Comparison of ENCODE assay signal across 13 cellular contexts in genomic region chr3:185584681-185585080, GRCh38.
DNase-seq lines count a peak whose midpoint lies in the region; ATAC-seq lines count a peak whose summit lies in the region.
"Had no signal": no experiment of that assay in that cellular context is flagged by ENCODE, and none has a peak within 500 bp of the region (broad histone marks: within the 10 kb centered on the region; RNA-seq: fewer than 3 reads in every experiment).

No MANE protein-coding gene starts in this region.

- ATAC-seq in stimulated activated naive CD8-positive, alpha-beta T cell treated with anti-CD3 and anti-CD28 coated beads, Interleukin-15, Interleukin-2, amounts not matched to agents 100 U/mL and 50 U/mL, for 24 hours: no peak
- ATAC-seq in HG03439 (IDR thresholded peaks at IDR 0.05; ENCODE audit: unreplicated experiment): no peak
- no peak for ATAC-seq in HG03460 (IDR thresholded peaks at IDR 0.05; ENCODE audit: unreplicated experiment)
- ATAC-seq: GM12878 had no signal

- no peak for DNase-seq in stimulated activated naive CD8-positive, alpha-beta T cell treated with anti-CD3 and anti-CD28 coated beads, Interleukin-15, Interleukin-2, amounts not matched to agents 100 U/mL and 50 U/mL, for 24 hours
- DNase-seq in left kidney (ENCODE audit: low read depth, low spot score) (peak; percentile 21), globus pallidus (ENCODE audit: low spot score) (no peak)
- DNase-seq in activated effector memory CD4-positive, alpha-beta T cell treated with Interleukin-2 at 50 U/mL for 16 hours: no peak
- DNase-seq: activated B cell treated with CpG ODN at 0.5 μM for 24 hours; AML-193; NK-92 treated with Interleukin-12 subunit alpha and Interleukin-12 subunit beta, amount 100 ng/mL, for 24 hours; stimulated activated CD4-positive, alpha-beta T cell treated with anti-CD3 and anti-CD28 coated beads, Interleukin-1b, Interleukin-23, amount 100 ng/mL, for 48 hours had no signal

- H3K9me3 Mint-ChIP-seq in stimulated activated naive CD8-positive, alpha-beta T cell treated with anti-CD3 and anti-CD28 coated beads, Interleukin-15, Interleukin-2, amounts not matched to agents 100 ng/mL and 50 ng/mL, for 24 hours: no peaks in the 10 kb centered on the region
- H3K9me3 Mint-ChIP-seq in activated naive CD8-positive, alpha-beta T cell (ENCODE audit: low read depth): no peaks in the 10 kb centered on the region
- H3K9me3 Mint-ChIP-seq: activated B cell treated with CpG ODN at 0.5 μM for 24 hours had no signal

- H3K4me1 Mint-ChIP-seq in stimulated activated naive CD8-positive, alpha-beta T cell treated with anti-CD3 and anti-CD28 coated beads, Interleukin-15, Interleukin-2, amounts not matched to agents 100 ng/mL and 50 ng/mL, for 24 hours (ENCODE audit: low read depth): peaks cover 45% of the 10 kb centered on the region
- peaks cover 34% of the 10 kb centered on the region for H3K4me1 Mint-ChIP-seq in activated naive CD8-positive, alpha-beta T cell (ENCODE audit: low read depth)

- H3K27ac Mint-ChIP-seq in stimulated activated naive CD8-positive, alpha-beta T cell treated with anti-CD3 and anti-CD28 coated beads, Interleukin-15, Interleukin-2, amounts not matched to agents 100 ng/mL and 50 ng/mL, for 24 hours: peak overlapping the region; percentile 84
- peak overlapping the region; percentile 46 for H3K27ac Mint-ChIP-seq in activated naive CD8-positive, alpha-beta T cell

- no peaks in the 10 kb centered on the region for H3K27me3 Mint-ChIP-seq in stimulated activated naive CD8-positive, alpha-beta T cell treated with anti-CD3 and anti-CD28 coated beads, Interleukin-15, Interleukin-2, amounts not matched to agents 100 ng/mL and 50 ng/mL, for 24 hours
- no peaks in the 10 kb centered on the region for H3K27me3 Mint-ChIP-seq in activated naive CD8-positive, alpha-beta T cell
- H3K27me3 Mint-ChIP-seq: activated B cell treated with CpG ODN at 0.5 μM for 24 hours had no signal

- peak overlapping the region; percentile 35 for H3K4me3 Mint-ChIP-seq in stimulated activated naive CD8-positive, alpha-beta T cell treated with anti-CD3 and anti-CD28 coated beads, Interleukin-15, Interleukin-2, amounts not matched to agents 100 ng/mL and 50 ng/mL, for 24 hours
- peak overlapping the region; percentile 55 for H3K4me3 Mint-ChIP-seq in activated naive CD8-positive, alpha-beta T cell

- H3K36me3 Mint-ChIP-seq in stimulated activated naive CD8-positive, alpha-beta T cell treated with anti-CD3 and anti-CD28 coated beads, Interleukin-15, Interleukin-2, amounts not matched to agents 100 ng/mL and 50 ng/mL, for 24 hours (ENCODE audit: low read depth): peaks cover 5% of the 10 kb centered on the region
- H3K36me3 Mint-ChIP-seq in activated naive CD8-positive, alpha-beta T cell: peaks cover 3% of the 10 kb centered on the region
